8 cellular contexts compared by ENCODE assay signal in the genomic region with DNA sequence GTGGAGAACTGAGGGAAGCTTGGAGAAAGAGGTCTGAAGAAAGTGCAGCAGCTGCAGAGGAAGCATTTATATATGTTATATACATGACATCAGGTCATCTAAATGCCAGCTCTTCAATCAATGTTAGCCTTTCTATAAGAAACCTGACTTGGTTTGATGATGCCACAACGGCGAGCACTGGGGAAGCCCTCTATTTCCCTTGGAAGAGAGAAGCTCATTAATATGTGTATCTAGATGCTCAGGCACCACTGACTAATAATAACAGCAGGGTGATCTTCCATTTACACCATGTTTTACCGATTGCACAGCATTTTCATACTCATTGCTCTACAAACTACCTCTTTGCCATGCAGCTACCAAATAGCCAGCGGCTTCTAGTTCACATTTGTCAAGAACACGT. TPM values are rescaled to one million over a fixed set of nuclear protein-coding genes. Genes with fewer than 3 reads are reported as not detected.
DNase-seq lines count a peak whose midpoint lies in the region; ATAC-seq and TF ChIP-seq lines count a peak whose summit lies in the region.

No MANE protein-coding gene starts in this region.

- no peak for TF ChIP-seq EP300 in upper lobe of left lung (IDR thresholded peaks at IDR 0.05)

- H3K27ac Mint-ChIP-seq in activated naive CD4-positive, alpha-beta T cell treated with anti-CD3 and anti-CD28 coated beads for 36 hours: peak overlapping the region; percentile 94
- peak overlapping the region; percentile 95 for H3K27ac Mint-ChIP-seq in activated naive CD8-positive, alpha-beta T cell treated with anti-CD3 and anti-CD28 coated beads, Interleukin-2, amount 50 U/mL, for 24 hours

- intact Hi-C loops in activated naive CD4-positive, alpha-beta T cell treated with anti-CD3 and anti-CD28 coated beads for 36 hours (cut with micrococcal nuclease): loop anchor here (5.0 kb wide), 2 partner anchors 226 to 364 kb away; a partner anchor contains a TSS
- intact Hi-C loops in right lobe of liver (cut with DNase I): no loop called here

- H3K36me3 ChIP-seq in right lobe of liver (no peaks in the 10 kb centered on the region), upper lobe of left lung (no peaks in the 10 kb centered on the region)

- 39% methylated on average over 5 of the region's 5 CpGs for WGBS in right lobe of liver (ENCODE audit: insufficient coverage, low coverage, low lambda C conversion rate, missing lambda C conversion rate)
- 23 to 29% methylated on average over 5 of the region's 5 CpGs for WGBS in upper lobe of left lung, 2 donors

- no peak for ATAC-seq in activated naive CD8-positive, alpha-beta T cell treated with anti-CD3 and anti-CD28 coated beads, Interleukin-2, amount 50 U/mL, for 24 hours
- ATAC-seq in right lobe of liver: no peak
- ATAC-seq in upper lobe of left lung (ENCODE audit: low FRiP score in 2 of 2): no peak
- no peak for ATAC-seq in GM21515 (IDR thresholded peaks at IDR 0.05; ENCODE audit: unreplicated experiment)

- no peaks in the 10 kb centered on the region for H3K27me3 Mint-ChIP-seq in activated naive CD4-positive, alpha-beta T cell treated with anti-CD3 and anti-CD28 coated beads for 36 hours (ENCODE audit: low read depth)
- no peaks in the 10 kb centered on the region for H3K27me3 Mint-ChIP-seq in activated naive CD8-positive, alpha-beta T cell treated with anti-CD3 and anti-CD28 coated beads, Interleukin-2, amount 50 U/mL, for 24 hours

- no peak for TF ChIP-seq POLR2A in right lobe of liver (IDR thresholded peaks at IDR 0.05)
- TF ChIP-seq POLR2A in upper lobe of left lung (IDR thresholded peaks at IDR 0.05): no peak

- H3K9me3 Mint-ChIP-seq in activated naive CD4-positive, alpha-beta T cell treated with anti-CD3 and anti-CD28 coated beads for 36 hours: no peaks in the 10 kb centered on the region
- H3K9me3 Mint-ChIP-seq in activated naive CD8-positive, alpha-beta T cell treated with anti-CD3 and anti-CD28 coated beads, Interleukin-2, amount 50 U/mL, for 24 hours: no peaks in the 10 kb centered on the region

- H3K4me3 Mint-ChIP-seq in activated naive CD4-positive, alpha-beta T cell treated with anti-CD3 and anti-CD28 coated beads for 36 hours: peak overlapping the region; percentile 99
- H3K4me3 Mint-ChIP-seq in activated naive CD8-positive, alpha-beta T cell treated with anti-CD3 and anti-CD28 coated beads, Interleukin-2, amount 50 U/mL, for 24 hours: peak overlapping the region; percentile 98

- H3K4me1 ChIP-seq in right lobe of liver (peaks cover 0 to 13% (median 6%) of the 10 kb centered on the region in 4 donors), upper lobe of left lung (peaks cover 13 to 27% (median 18%) of the 10 kb centered on the region in 4 donors)

- H3K4me1 Mint-ChIP-seq in activated naive CD4-positive, alpha-beta T cell treated with anti-CD3 and anti-CD28 coated beads for 36 hours (ENCODE audit: low read depth): peaks cover 23% of the 10 kb centered on the region
- peaks cover 25% of the 10 kb centered on the region for H3K4me1 Mint-ChIP-seq in activated naive CD8-positive, alpha-beta T cell treated with anti-CD3 and anti-CD28 coated beads, Interleukin-2, amount 50 U/mL, for 24 hours

- CTCF ChIA-PET in activated naive CD4-positive, alpha-beta T cell treated with anti-CD3 and anti-CD28 coated beads for 36 hours (lab: Charles Lee): interaction anchor here (1.0 to 2.7 kb wide), 5 partner anchors 25 to 202 kb away, joined by 4 to 14 read pairs (median 8); no protein-coding TSS in a partner anchor

- H3K36me3 Mint-ChIP-seq in activated naive CD4-positive, alpha-beta T cell treated with anti-CD3 and anti-CD28 coated beads for 36 hours (ENCODE audit: low read depth): peaks cover 32% of the 10 kb centered on the region
- peaks cover 27% of the 10 kb centered on the region for H3K36me3 Mint-ChIP-seq in activated naive CD8-positive, alpha-beta T cell treated with anti-CD3 and anti-CD28 coated beads, Interleukin-2, amount 50 U/mL, for 24 hours (ENCODE audit: low read depth)

- H3K27me3 ChIP-seq in right lobe of liver: no peaks in the 10 kb centered on the region
- H3K27me3 ChIP-seq in upper lobe of left lung: no peaks in the 10 kb centered on the region

- TF ChIP-seq CTCF in right lobe of liver (IDR thresholded peaks at IDR 0.05) (no peak), upper lobe of left lung (IDR thresholded peaks at IDR 0.05) (no peak)

- H3K27ac ChIP-seq in right lobe of liver (no peak overlapping the region), upper lobe of left lung (peak overlapping the region; percentile 76 to 87 (median 82))

- H3K4me3 ChIP-seq in right lobe of liver (peak overlapping the region in 2 of 3 donors; percentile 54 to 92), upper lobe of left lung (peak overlapping the region; percentile 86 to 92 (median 92))

- DNase-seq in activated naive CD4-positive, alpha-beta T cell treated with anti-CD3 and anti-CD28 coated beads for 36 hours: peak; percentile 50
- DNase-seq in activated naive CD4-positive, alpha-beta T cell (lab: John Stamatoyannopoulos, UW): no peak
- DNase-seq in activated naive CD8-positive, alpha-beta T cell treated with anti-CD3 and anti-CD28 coated beads, Interleukin-2, amount 50 U/mL, for 24 hours: no peak
- no peak for DNase-seq in right lobe of liver
- no peak for DNase-seq in upper lobe of left lung
- no peak for DNase-seq in NCI-H2227 treated with DMSO at 0.1 percent for 48 hours (lab: John Stamatoyannopoulos, UW)
- DNase-seq in NCI-H2227 (lab: John Stamatoyannopoulos, UW; ENCODE audit: unreplicated experiment): no peak

- H3K9me3 ChIP-seq in right lobe of liver: no peaks in the 10 kb centered on the region
- H3K9me3 ChIP-seq in upper lobe of left lung: no peaks in the 10 kb centered on the region

RNA-seq across cellular contexts. Expression of a gene that starts 0.8 kb away (rescaled TPM):
- total RNA-seq in activated naive CD4-positive, alpha-beta T cell treated with anti-CD3 and anti-CD28 coated beads for 36 hours: 10 to 100 TPM; 46.3 to 50.5 TPM
- total RNA-seq in right lobe of liver (1 to 10 TPM; 1.7 to 6.6 (median 3.6) TPM), upper lobe of left lung (10 to 100 TPM in 5 of 6 donors, 1 to 10 TPM in 1; 7.9 to 46.1 (median 13.7) TPM)

RNA-seq across cellular contexts. Expression of a gene that starts 6.4 kb away (rescaled TPM):
- total RNA-seq in activated naive CD4-positive, alpha-beta T cell treated with anti-CD3 and anti-CD28 coated beads for 36 hours: under 1 TPM; 0.64 to 0.86 TPM
- total RNA-seq in right lobe of liver (1 to 10 TPM; 2.1 to 9.6 (median 3.1) TPM), upper lobe of left lung (10 to 100 TPM in 3 of 6 donors, 1 to 10 TPM in 3; 3.2 to 21.0 (median 9.7) TPM)

RNA-seq across cellular contexts. Expression of a gene that starts 11.7 kb away (rescaled TPM):
- 10 to 100 TPM; 17.3 to 18.5 TPM for total RNA-seq in activated naive CD4-positive, alpha-beta T cell treated with anti-CD3 and anti-CD28 coated beads for 36 hours
- total RNA-seq in right lobe of liver (10 to 100 TPM in 5 of 6 experiments, 1 to 10 TPM in 1; 9.6 to 20.2 (median 13.2) TPM), upper lobe of left lung (10 to 100 TPM; 15.9 to 87.0 (median 24.5) TPM)

Comparison
In these comparisons a context has a peak if more than half of its experiments do, and no peak if none do; other contexts are left out.
1. H3K27ac ChIP-seq: peak in upper lobe of left lung (4 of 4); none in right lobe of liver (0 of 3).